8 cellular contexts compared by ENCODE assay signal in genomic region chr10:124791378-124792348, GRCh38.
DNase-seq lines count a peak whose midpoint lies in the region; ATAC-seq lines count a peak whose summit lies in the region.

Gene EEF1AKMT2, minus strand, starts transcription at chr10:124791887. Its CDS starts 54 bp downstream, at chr10:124791833.

- DNase-seq in AG20443 (ENCODE audit: low spot score) (peak; percentile 97), NCI-H345 (lab: John Stamatoyannopoulos, UW) (peak; percentile 68), cerebellar cortex (ENCODE audit: low spot score) (peak; percentile 83), kidney glomerular epithelial cell (lab: John Stamatoyannopoulos, UW) (peak; percentile 61)
- peak; percentile 80 for DNase-seq in activated CD4-positive, CD25-positive, alpha-beta regulatory T cell treated with anti-CD3 and anti-CD28 coated beads, Interleukin-2, amount 50 U/mL, for 72 hours
- DNase-seq in stimulated activated CD4-positive, alpha-beta T cell treated with anti-CD3 and anti-CD28 coated beads, Interleukin-1b, Interleukin-23, amount 100 ng/mL, for 1 hour (ENCODE audit: low read depth in 2 of 2): peak; percentile 50 to 68

- ATAC-seq in GM19023 (IDR thresholded peaks at IDR 0.05; ENCODE audit: unreplicated experiment) (peak; percentile 87), HG03196 (IDR thresholded peaks at IDR 0.05; ENCODE audit: unreplicated experiment) (peak; percentile 88)

Comparison
In these comparisons a context has a peak if more than half of its experiments do, and no peak if none do; other contexts are left out.
1. Peak in every context shown above with its lines: DNase-seq and ATAC-seq.